25 cellular contexts compared by ENCODE assay signal in the genomic region with DNA sequence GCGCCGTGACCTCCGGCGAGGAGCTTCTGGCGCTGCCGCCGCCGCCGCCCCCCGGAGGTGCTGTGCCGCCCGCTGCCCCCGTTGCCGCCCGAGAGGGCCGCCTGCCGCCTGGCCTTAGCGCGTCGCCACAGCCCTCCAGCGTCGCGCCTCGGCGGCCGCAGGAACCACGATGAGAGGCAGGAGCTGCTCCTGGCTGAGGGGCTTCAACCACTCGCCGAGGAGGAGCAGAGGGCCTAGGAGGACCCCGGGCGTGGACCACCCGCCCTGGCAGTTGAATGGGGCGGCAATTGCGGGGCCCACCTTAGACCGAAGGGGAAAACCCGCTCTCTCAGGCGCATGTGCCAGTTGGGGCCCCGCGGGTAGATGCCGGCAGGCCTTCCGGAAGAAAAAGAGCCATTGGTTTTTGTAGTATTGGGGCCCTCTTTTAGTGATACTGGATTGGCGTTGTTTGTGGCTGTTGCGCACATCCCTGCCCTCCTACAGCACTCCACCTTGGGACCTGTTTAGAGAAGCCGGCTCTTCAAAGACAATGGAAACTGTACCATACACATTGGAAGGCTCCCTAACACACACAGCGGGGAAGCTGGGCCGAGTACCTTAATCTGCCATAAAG. TPM values are rescaled to one million over a fixed set of nuclear protein-coding genes. Genes with fewer than 3 reads are reported as not detected.
DNase-seq lines count a peak whose midpoint lies in the region; ATAC-seq and TF ChIP-seq lines count a peak whose summit lies in the region.
"Had no signal": no experiment of that assay in that cellular context is flagged by ENCODE, and none has a peak within 500 bp of the region (broad histone marks: within the 10 kb centered on the region; RNA-seq: fewer than 3 reads in every experiment).

No MANE protein-coding gene starts in this region.

- H4K20me1 ChIP-seq in GM23338 (replicated peaks; ENCODE audit: insufficient read depth) = peaks cover 43% of the 10 kb centered on the region
- H4K20me1 ChIP-seq in mammary epithelial cell (ENCODE audit: insufficient read depth, low read length) = no peaks in the 10 kb centered on the region

- H2AFZ ChIP-seq in GM23338 = no peak overlapping the region; the same call in 1 of the 2 replicates
- H2AFZ ChIP-seq in mammary epithelial cell (ENCODE audit: low read depth, low read length) = no peak overlapping the region

- dilution Hi-C loops in mammary epithelial cell (cut with HindIII; ENCODE audit: low sequenced_read_pairs) = loop anchor here (5.0 kb wide), 1 partner anchor 38 kb away; no protein-coding TSS in a partner anchor

- peaks cover 44% of the 10 kb centered on the region for H3F3A ChIP-seq in GM23338 (replicated peaks; ENCODE audit: low read depth)

- peak overlapping the region; percentile 32; the same call in 1 of the 2 replicates for H3K4me3 ChIP-seq in GM23338
- H3K4me3 ChIP-seq in muscle layer of duodenum (ENCODE audit: low read depth in 1 of 2, low read length in 2 of 2) = peak overlapping the region in 1 of 2 donors; percentile 26
- H3K4me3 ChIP-seq in mammary epithelial cell (replicated peaks in 1 of 3; ENCODE audit: insufficient read depth in 1 of 3, low read depth in 2 of 3, low read length in 3 of 3) = no peak overlapping the region
- H3K4me3 ChIP-seq: HAP-1, heart left ventricle, left ventricle myocardium inferior, MG63, psoas muscle, thyroid gland had no signal

- H3K27me3 ChIP-seq in GM23338 (ENCODE audit: insufficient read depth) (peaks cover 100% of the 10 kb centered on the region), muscle layer of duodenum (ENCODE audit: low read depth, low read length) (peaks cover 74% of the 10 kb centered on the region), mammary epithelial cell (ENCODE audit: insufficient read depth, low read length) (peaks cover 88% of the 10 kb centered on the region)

- 4% methylated on average over 33 of the region's 46 CpGs for WGBS in mammary epithelial cell (ENCODE audit: low coverage, missing lambda C conversion rate)

- no peak overlapping the region for H3K9ac ChIP-seq in mammary epithelial cell (ENCODE audit: insufficient read depth, low read length)

- H3K4me1 ChIP-seq in GM23338 (ENCODE audit: insufficient read depth) (peaks cover 46% of the 10 kb centered on the region), muscle layer of duodenum (ENCODE audit: control insufficient read depth in 1 of 2, insufficient read depth in 2 of 2, low read length in 2 of 2) (peaks cover 0 to 50% of the 10 kb centered on the region in 2 donors), mammary epithelial cell (ENCODE audit: insufficient read depth, low read length) (peaks cover 11% of the 10 kb centered on the region)
- H3K4me1 ChIP-seq: HAP-1 had no signal

- no peaks in the 10 kb centered on the region; the same call in 2 of the 3 replicates for H3K36me3 Mint-ChIP-seq in GM23338 (ENCODE audit: low read depth)
- H3K36me3 Mint-ChIP-seq: stimulated activated memory B cell treated with anti-CD40 and anti-IgM and Interleukin-4, amounts not matched to agents 10 μg/mL and 1 μg/mL and 100 μg/mL, for 72 hours had no signal

- ATAC-seq in GM23338 (no peak), HG03175 (IDR thresholded peaks at IDR 0.05; ENCODE audit: unreplicated experiment) (no peak)
- ATAC-seq: heart left ventricle; psoas muscle; stimulated activated memory B cell treated with anti-CD40 and anti-IgM and Interleukin-4, amounts not matched to agents 10 μg/mL and 1 μg/mL and 100 μg/mL, for 72 hours had no signal

- no peaks in the 10 kb centered on the region for H3K9me2 ChIP-seq in GM23338 (ENCODE audit: insufficient read depth)

- H3K79me2 ChIP-seq in GM23338 (replicated peaks; ENCODE audit: insufficient read depth) (no peaks in the 10 kb centered on the region), mammary epithelial cell (ENCODE audit: insufficient read depth, low read length) (no peaks in the 10 kb centered on the region)

- H3K4me1 Mint-ChIP-seq in GM23338 = peaks cover 51% of the 10 kb centered on the region

- intact Hi-C loops in mammary epithelial cell (cut with micrococcal nuclease) = no loop called here

- in situ Hi-C loops in mammary epithelial cell (cut with MboI; ENCODE audit: low sequenced_read_pairs in 2 of 2) = no loop called here

- no peak overlapping the region for H3K27ac Mint-ChIP-seq in GM23338
- H3K27ac Mint-ChIP-seq: dendritic cell treated with granulocyte-macrophage colony-stimulating factor and Interleukin-4, amounts not matched to agents 40 ng/mL and 50 ng/mL, for 4 days; immature natural killer cell; stimulated activated memory B cell treated with anti-CD40 and anti-IgM and Interleukin-4, amounts not matched to agents 10 μg/mL and 1 μg/mL and 100 μg/mL, for 72 hours had no signal

- no peak overlapping the region for H3K27ac ChIP-seq in GM23338 (ENCODE audit: low read depth)
- peak overlapping the region; percentile 39 for H3K27ac ChIP-seq in muscle layer of duodenum (ENCODE audit: low read length)
- H3K27ac ChIP-seq in mammary epithelial cell (ENCODE audit: insufficient read depth, low read depth, low read length) = no peak overlapping the region
- H3K27ac ChIP-seq: epithelial cell of prostate, heart left ventricle, left ventricle myocardium inferior, psoas muscle, thyroid gland had no signal

- H3K36me3 ChIP-seq in GM23338 (ENCODE audit: insufficient read depth) (no peaks in the 10 kb centered on the region), muscle layer of duodenum (ENCODE audit: control insufficient read depth in 1 of 2, insufficient read depth in 2 of 2, low read length in 2 of 2) (no peaks in the 10 kb centered on the region), mammary epithelial cell (ENCODE audit: insufficient read depth, low read length) (no peaks in the 10 kb centered on the region)
- H3K36me3 ChIP-seq: HAP-1, heart left ventricle, left ventricle myocardium inferior, MG63, thyroid gland had no signal

- DNase-seq in GM10266 (ENCODE audit: extremely low spot score) (peak; percentile 27), GM23338 (ENCODE audit: low spot score) (peak; percentile 60), ecto neural progenitor cell (ENCODE audit: low spot score) (peak; percentile 53), mammary epithelial cell (no peak)
- no peak for DNase-seq in effector CD8-positive, alpha-beta T cell (lab: John Stamatoyannopoulos, UW)
- DNase-seq: amygdala, heart left ventricle, immature natural killer cell, left ventricle myocardium inferior, MG63, NCI-H146, psoas muscle, thyroid gland had no signal

- H3K27me3 Mint-ChIP-seq in GM23338 (ENCODE audit: insufficient read depth, low read depth, poor library complexity) = peaks cover 98% of the 10 kb centered on the region

- TF ChIP-seq CTCF in GM10266 (IDR thresholded peaks at IDR 0.05; ENCODE audit: control insufficient read depth, insufficient read depth, low read depth, missing control alignments) (no peak), GM23338 (conservative IDR thresholded peaks at IDR 0.05; ENCODE audit: low read depth in 2 of 2) (no peak), mammary epithelial cell (conservative IDR thresholded peaks at IDR 0.05 in 1 of 2, IDR thresholded peaks at IDR 0.05 in 1 of 2; ENCODE audit: extremely low read depth in 1 of 2, insufficient read depth in 1 of 2, low read depth in 1 of 2, low read length in 2 of 2) (no peak)

- H3K4me3 Mint-ChIP-seq in GM23338 = no peak overlapping the region
- H3K4me3 Mint-ChIP-seq: dendritic cell treated with granulocyte-macrophage colony-stimulating factor and Interleukin-4, amounts not matched to agents 40 ng/mL and 50 ng/mL, for 4 days; immature natural killer cell; stimulated activated memory B cell treated with anti-CD40 and anti-IgM and Interleukin-4, amounts not matched to agents 10 μg/mL and 1 μg/mL and 100 μg/mL, for 72 hours; T-helper 1 cell treated with Interleukin-12 subunit alpha and Interleukin-12 subunit beta and Interleukin-4 antibody, amounts not matched to agents 30 μg/mL and 1 μg/mL, for 36 hours had no signal

- no peak overlapping the region; the same call in 1 of the 2 replicates for H3K4me2 ChIP-seq in GM23338
- H3K4me2 ChIP-seq in mammary epithelial cell (ENCODE audit: insufficient read depth, low read depth, low read length) = no peak overlapping the region

- no TSS peak for BruUV-seq in mammary epithelial cell (replicated peaks; lab: Mats Ljungman, UMichigan)

- CTCF ChIA-PET in mammary epithelial cell (lab: Charles Lee; ENCODE audit: low non-redundant PET) = no interaction called here

- H3K9me3 ChIP-seq in muscle layer of duodenum (ENCODE audit: control insufficient read depth in 1 of 2, low read length in 2 of 2) (no peaks in the 10 kb centered on the region), mammary epithelial cell (replicated peaks; ENCODE audit: insufficient read depth, low read length) (no peaks in the 10 kb centered on the region)
- H3K9me3 ChIP-seq: heart left ventricle, left ventricle myocardium inferior, MG63, psoas muscle, thyroid gland had no signal

- H3K9me3 Mint-ChIP-seq in GM23338 = peaks cover 6% of the 10 kb centered on the region; the same call in 1 of the 3 replicates
- H3K9me3 Mint-ChIP-seq: dendritic cell treated with granulocyte-macrophage colony-stimulating factor and Interleukin-4, amounts not matched to agents 40 ng/mL and 50 ng/mL, for 4 days; T-helper 1 cell treated with Interleukin-12 subunit alpha and Interleukin-12 subunit beta and Interleukin-4 antibody, amounts not matched to agents 30 μg/mL and 1 μg/mL, for 36 hours had no signal

TF ChIP-seq in GM23338, 12 proteins besides CTCF, POLR2A, EP300 and RAD21 (continues in another document):
- TF ChIP-seq CREB1 (CRISPR knock-in tag; IDR thresholded peaks at IDR 0.05; ENCODE audit: low read depth) (no peak), EZH2 (IDR thresholded peaks at IDR 0.05; ENCODE audit: low read depth, unreplicated experiment) (peak; percentile 96), ZNF114 (CRISPR knock-in tag; IDR thresholded peaks at IDR 0.05) (no peak)

RNA-seq across cellular contexts. Expression of gene PDX1, which starts 4.8 kb away (rescaled TPM):
- not detected in 2 replicates for total RNA-seq in GM23338 (2014; rRNA removed; shearing (Covaris generic))
- polyA plus RNA-seq in GM23338 (2016; fragmentation: Nextera tagmentation; extraction: Ambion mirVana) (not detected in 2 replicates), mammary epithelial cell (not detected)
- total RNA-seq in mammary epithelial cell = not detected
- not detected for polyA minus RNA-seq in mammary epithelial cell
- total RNA-seq: cardiac septum, heart left ventricle, left ventricle myocardium inferior, psoas muscle, RPMI7951, SK-MEL-5, skeletal muscle tissue, thyroid gland had no signal
- polyA plus RNA-seq: heart left ventricle, immature natural killer cell, neural cell, psoas muscle had no signal

RNA-seq across cellular contexts. Expression of gene CDX2, which starts 44.5 kb away (rescaled TPM):
- total RNA-seq in GM23338 (2014; rRNA removed; shearing (Covaris generic)) = not detected in 2 replicates
- 0.12 TPM in 1 of 2 replicates, not detected in the other for polyA plus RNA-seq in GM23338 (2016; fragmentation: Nextera tagmentation; extraction: Ambion mirVana)
- total RNA-seq in mammary epithelial cell = not detected
- polyA plus RNA-seq in mammary epithelial cell = not detected
- not detected for polyA minus RNA-seq in mammary epithelial cell
- total RNA-seq: cardiac septum, heart left ventricle, left ventricle myocardium inferior, psoas muscle, RPMI7951, skeletal muscle tissue, thyroid gland had no signal
- polyA plus RNA-seq: heart left ventricle, immature natural killer cell, neural cell had no signal

Comparison
In these comparisons a context has a peak if more than half of its experiments do, and no peak if none do; other contexts are left out.
1. DNase-seq: peak in GM10266 (single experiment), GM23338 (single experiment) and ecto neural progenitor cell (single experiment); none in mammary epithelial cell (single experiment) and effector CD8-positive, alpha-beta T cell (single experiment).